Comparison of ENCODE assay signal across 8 cellular contexts in genomic region chr5:61817472-61818326, GRCh38.
DNase-seq lines count a peak whose midpoint lies in the region; ATAC-seq and TF ChIP-seq lines count a peak whose summit lies in the region.

No MANE protein-coding gene starts in this region.

- H3K27me3 ChIP-seq in endodermal cell (ENCODE audit: control insufficient read depth, insufficient read depth, low read length, poor library complexity, severe bottlenecking), result no peaks in the 10 kb centered on the region

- no peak overlapping the region for H3K9ac ChIP-seq in endodermal cell (ENCODE audit: extremely low read depth, low read length, poor library complexity, severe bottlenecking)

- peaks cover 3% of the 10 kb centered on the region for H3K9me3 Mint-ChIP-seq in endodermal cell

- ATAC-seq in GM21447 (IDR thresholded peaks at IDR 0.05; ENCODE audit: unreplicated experiment), result no peak

- 31 to 35% methylated on average over 5 to 7 of the region's 7 CpGs for WGBS in endodermal cell (ENCODE audit: insufficient coverage in 1 of 2, insufficient read length in 1 of 2), 2 experiments

- no peak overlapping the region for H3K27ac Mint-ChIP-seq in endodermal cell

- peak; percentile 11 for DNase-seq in GM04503 (ENCODE audit: low read depth)
- DNase-seq in NCI-H526 (lab: John Stamatoyannopoulos, UW), result peak; percentile 1 to 58
- DNase-seq in endodermal cell, result peak; percentile 78
- peak; percentile 82 for DNase-seq in midbrain (lab: John Stamatoyannopoulos, UW)
- no peak for DNase-seq in NAMALWA (ENCODE audit: low spot score)
- no peak for DNase-seq in activated CD8-positive, alpha-beta memory T cell treated with anti-CD3 and anti-CD28 coated beads for 24 hours
- DNase-seq in 8988T, result no peak

- no peaks in the 10 kb centered on the region for H3K36me3 ChIP-seq in endodermal cell (ENCODE audit: control insufficient read depth, insufficient read depth, low read length)

- TF ChIP-seq CTCF in endodermal cell (conservative IDR thresholded peaks at IDR 0.05), result peak; percentile 79

- peaks cover 8% of the 10 kb centered on the region for H3K4me1 ChIP-seq in endodermal cell (ENCODE audit: control insufficient read depth, insufficient read depth, low read length)

- no peak overlapping the region for H3K27ac ChIP-seq in endodermal cell (ENCODE audit: low read depth, low read length)

- peaks cover 24% of the 10 kb centered on the region for H3K4me1 Mint-ChIP-seq in endodermal cell

- H3K4me3 ChIP-seq in endodermal cell (ENCODE audit: low read length), result no peak overlapping the region

- H3K27me3 Mint-ChIP-seq in endodermal cell (ENCODE audit: insufficient read depth), result peaks cover 3% of the 10 kb centered on the region

- no peak overlapping the region for H3K4me3 Mint-ChIP-seq in endodermal cell

- H3K9me3 ChIP-seq in endodermal cell (ENCODE audit: control insufficient read depth, low read length), result peaks cover 6% of the 10 kb centered on the region

- no peaks in the 10 kb centered on the region for H3K36me3 Mint-ChIP-seq in endodermal cell (ENCODE audit: low read depth)

Comparison
In these comparisons a context has a peak if more than half of its experiments do, and no peak if none do; other contexts are left out.
1. DNase-seq: peak in GM04503 (single experiment), NCI-H526 (2 of 2), endodermal cell (single experiment) and midbrain (single experiment); none in NAMALWA (single experiment), activated CD8-positive, alpha-beta memory T cell treated with anti-CD3 and anti-CD28 coated beads for 24 hours (single experiment) and 8988T (single experiment).